Comparison of ENCODE assay signal across 1 cellular context in genomic region chr6:37700266-37700973, GRCh38.
TF ChIP-seq lines count a peak whose summit lies in the region.

No MANE protein-coding gene starts in this region.

TF ChIP-seq in SK-N-SH treated with all-trans-retinoic acid at 6 μM for 48 hours, 23 proteins besides CTCF, POLR2A, EP300 and RAD21 (continued from another document):
- TF ChIP-seq PATZ1 (CRISPR knock-in tag; IDR thresholded peaks at IDR 0.05; ENCODE audit: borderline replicate concordance) (no peak), ZFP3 (CRISPR knock-in tag; IDR thresholded peaks at IDR 0.05) (no peak), TCF4 (CRISPR knock-in tag; IDR thresholded peaks at IDR 0.05; ENCODE audit: borderline replicate concordance) (no peak), ZC3H10 (CRISPR knock-in tag; IDR thresholded peaks at IDR 0.05) (no peak), GLIS3 (CRISPR knock-in tag; IDR thresholded peaks at IDR 0.05) (no peak), OSR1 (CRISPR knock-in tag; IDR thresholded peaks at IDR 0.05) (no peak)
TF ChIP-seq in SK-N-SH treated with all-trans-retinoic acid at 6 μM for 48 hours: peak in this region for 0.
